27 cellular contexts compared by ENCODE assay signal in the genomic region with DNA sequence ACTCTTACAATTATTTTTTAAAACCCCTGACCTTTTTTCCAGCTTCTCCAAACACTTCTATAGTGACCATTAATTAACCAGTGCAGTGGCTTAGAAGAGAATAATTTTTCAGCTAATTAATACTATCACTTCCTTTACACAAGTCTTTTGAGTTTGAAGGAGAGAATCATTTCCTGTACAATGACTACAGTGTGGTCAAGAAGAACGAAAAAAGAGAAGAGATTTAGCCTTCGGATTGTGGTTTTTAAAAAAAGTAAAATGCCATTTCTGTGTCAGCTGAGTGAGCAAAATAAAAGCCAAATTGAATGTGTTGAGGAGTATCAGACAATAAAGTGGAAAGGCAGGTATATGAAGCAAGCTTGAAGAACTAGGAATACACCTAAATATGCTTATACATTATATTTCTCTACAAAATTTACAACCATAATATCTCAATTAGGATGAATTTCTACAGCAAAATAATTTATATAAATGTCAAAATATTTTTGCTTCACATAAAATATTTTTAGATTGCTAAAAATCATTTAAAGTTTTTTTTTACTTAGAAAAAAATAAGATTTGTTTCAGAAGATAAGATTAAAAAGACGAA.
"Had no signal": no experiment of that assay in that cellular context is flagged by ENCODE, and none has a peak within 500 bp of the region (broad histone marks: within the 10 kb centered on the region; RNA-seq: fewer than 3 reads in every experiment).

No MANE protein-coding gene starts in this region.

- H3K9me3 ChIP-seq: ascending aorta, body of pancreas, SJSA1 had no signal

- H3K4me3 ChIP-seq: ascending aorta, body of pancreas, SJSA1 had no signal

- H3K36me3 ChIP-seq: ascending aorta, SJSA1 had no signal

- H3K4me1 ChIP-seq: ascending aorta, body of pancreas, SJSA1 had no signal

- DNase-seq: activated CD4-positive, alpha-beta T cell treated with anti-CD3 and anti-CD28 coated beads for 48 hours; activated CD4-positive, alpha-beta T cell treated with anti-CD3 and anti-CD28 coated beads, Interleukin-2, amount 50 U/mL, for 4 hours; activated CD8-positive, alpha-beta memory T cell treated with anti-CD3 and anti-CD28 coated beads, Interleukin-2, amount 50 U/mL, for 48 hours; activated CD8-positive, alpha-beta T cell treated with anti-CD3 and anti-CD28 coated beads, Interleukin-2, amount 10 ng/mL, durations not matched to agents 7 days and 5 days; activated effector memory CD4-positive, alpha-beta T cell treated with anti-CD3 and anti-CD28 coated beads, Interleukin-2, amount 50 U/mL, for 16 hours; activated naive CD4-positive, alpha-beta T cell treated with Interleukin-2 at 50 U/mL for 16 hours; activated naive CD8-positive, alpha-beta T cell treated with anti-CD3 and anti-CD28 coated beads, Interleukin-2, amount 50 U/mL, for 24 hours; activated T-cell treated with anti-CD3 and anti-CD28 coated beads, Interleukin-2, amount 50 U/mL, for 4 hours; amniotic stem cell; body of pancreas; cortex of kidney; NCI-H1092; NCI-H1694; NCI-H2029; NCI-H345; NCI-H510A; NCI-H526 treated with DMSO at 0.1 percent for 48 hours; PC-3; SHP77; SW 1271 had no signal

- ATAC-seq: activated CD4-positive, CD25-positive, alpha-beta regulatory T cell treated with anti-CD3 and anti-CD28 coated beads, Interleukin-2, amount 50 U/mL, for 24 hours; activated CD8-positive, alpha-beta T cell treated with anti-CD3 and anti-CD28 coated beads, Interleukin-2, amount 10 ng/mL, durations not matched to agents 7 days and 5 days; activated naive CD4-positive, alpha-beta T cell treated with anti-CD3 and anti-CD28 coated beads, Interleukin-2, amount 50 U/mL, for 72 hours; activated naive CD8-positive, alpha-beta T cell treated with anti-CD3 and anti-CD28 coated beads, Interleukin-2, amount 50 U/mL, for 24 hours; activated T-cell treated with anti-CD3 and anti-CD28 coated beads, Interleukin-2, amount 50 U/mL, for 4 hours; body of pancreas; PC-3; SK-N-SH treated with all-trans-retinoic acid at 6 μM for 48 hours had no signal

- FAIRE-seq: bronchial epithelial cell, RCC 7860 had no signal

- H3K27ac ChIP-seq: ascending aorta, body of pancreas, SJSA1 had no signal
